ENCODE assay signal across 28 cellular contexts in the genomic region with DNA sequence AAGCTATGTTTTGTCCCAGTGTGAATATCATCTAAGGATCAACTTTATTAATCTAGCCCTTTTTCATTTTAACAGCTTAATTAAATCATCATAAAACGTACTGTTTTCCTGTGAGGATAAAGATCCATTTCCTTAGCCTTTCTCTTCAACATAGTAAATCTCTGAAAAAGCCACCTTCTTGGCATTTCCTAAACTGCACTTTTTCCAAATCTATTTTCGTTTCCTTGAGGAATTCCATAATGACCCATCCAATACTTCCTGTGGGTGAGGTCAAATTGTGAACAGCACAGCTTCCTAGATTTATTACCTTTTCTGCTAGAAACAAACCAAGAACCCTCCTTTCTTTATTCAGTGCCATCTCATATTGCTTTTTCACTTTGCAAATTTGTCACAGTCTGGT.
"Had no signal": no experiment of that assay in that cellular context is flagged by ENCODE, and none has a peak within 500 bp of the region (broad histone marks: within the 10 kb centered on the region; RNA-seq: fewer than 3 reads in every experiment).

No MANE protein-coding gene starts in this region.

- H3K36me3 ChIP-seq: left lung, lower lobe of right lung, ovary, right atrium auricular region, right lobe of liver, stomach, thyroid gland, transverse colon, upper lobe of left lung, vagina had no signal

- H3K4me2 ChIP-seq: hepatocyte had no signal

- H3K4me1 Mint-ChIP-seq: naive thymus-derived CD4-positive, alpha-beta T cell; stimulated activated naive B cell treated with anti-CD40 and anti-IgM and Interleukin-4, amounts not matched to agents 10 μg/mL and 1 μg/mL and 100 μg/mL, for 72 hours had no signal

- H3K27ac ChIP-seq: hepatocyte, left lung, lower lobe of right lung, ovary, right atrium auricular region, right lobe of liver, stomach, testis, thyroid gland, transverse colon, upper lobe of left lung, vagina had no signal

- H3K79me2 ChIP-seq: hepatocyte had no signal

- H3K36me3 Mint-ChIP-seq: mesothelial cell of epicardium; naive thymus-derived CD4-positive, alpha-beta T cell; stimulated activated naive B cell treated with anti-CD40 and anti-IgM and Interleukin-4, amounts not matched to agents 10 μg/mL and 1 μg/mL and 100 μg/mL, for 72 hours had no signal

- H2AFZ ChIP-seq: hepatocyte had no signal

- H3K27me3 ChIP-seq: hepatocyte, left lung, ovary, right atrium auricular region, right lobe of liver, stomach, testis, thyroid gland, transverse colon, upper lobe of left lung, vagina had no signal

- H3K27me3 Mint-ChIP-seq: natural killer cell treated with Interleukin-12 subunit alpha and Interleukin-12 subunit beta and Interleukin-15 and Interleukin-18, amount 100 ng/mL, for 72 hours; progenitor cell of endocrine pancreas; stimulated activated naive B cell treated with anti-CD40 and anti-IgM and Interleukin-4, amounts not matched to agents 10 μg/mL and 1 μg/mL and 100 μg/mL, for 72 hours had no signal

- DNase-seq: islet precursor cell; kidney glomerular epithelial cell; left cardiac atrium; left lung; lower lobe of right lung; mammary epithelial cell; mesenchymal stem cell; mucosa of descending colon; naive thymus-derived CD4-positive, alpha-beta T cell; ovary; right lobe of liver; stimulated activated CD4-positive, alpha-beta T cell treated with anti-CD3 and anti-CD28 coated beads, Interleukin-12 subunit alpha, Interleukin-12 subunit beta, amount 100 ng/mL, for 4 hours; stimulated activated CD4-positive, alpha-beta T cell treated with anti-CD3 and anti-CD28 coated beads, Interleukin-15, amount 100 ng/mL, for 24 hours; stimulated activated CD4-positive, alpha-beta T cell treated with anti-CD3 and anti-CD28 coated beads, Interleukin-2, amount 100 ng/mL, for 24 hours; stimulated activated CD4-positive, alpha-beta T cell treated with anti-CD3 and anti-CD28 coated beads, Interleukin-4, amount 100 ng/mL, for 1 hour; stimulated activated naive B cell treated with anti-CD40 and anti-IgM and Interleukin-4, amounts not matched to agents 10 μg/mL and 1 μg/mL and 100 μg/mL, for 72 hours; stimulated activated naive CD8-positive, alpha-beta T cell treated with anti-CD3 and anti-CD28 coated beads, Interleukin-15, Interleukin-2, amounts not matched to agents 100 U/mL and 50 U/mL, for 24 hours; stomach; testis; thyroid gland; transverse colon; upper lobe of left lung had no signal

- H3K27ac Mint-ChIP-seq: mesothelial cell of epicardium; naive thymus-derived CD4-positive, alpha-beta T cell; natural killer cell treated with Interleukin-12 subunit alpha and Interleukin-12 subunit beta and Interleukin-15 and Interleukin-18, amount 100 ng/mL, for 72 hours; progenitor cell of endocrine pancreas; stimulated activated naive B cell treated with anti-CD40 and anti-IgM and Interleukin-4, amounts not matched to agents 10 μg/mL and 1 μg/mL and 100 μg/mL, for 72 hours had no signal

- H3K4me3 Mint-ChIP-seq: mesothelial cell of epicardium; naive thymus-derived CD4-positive, alpha-beta T cell; natural killer cell treated with Interleukin-12 subunit alpha and Interleukin-12 subunit beta and Interleukin-15 and Interleukin-18, amount 100 ng/mL, for 72 hours; stimulated activated naive B cell treated with anti-CD40 and anti-IgM and Interleukin-4, amounts not matched to agents 10 μg/mL and 1 μg/mL and 100 μg/mL, for 72 hours had no signal

- H3K4me3 ChIP-seq: hepatocyte, left lung, lower lobe of right lung, mucosa of descending colon, ovary, right atrium auricular region, right lobe of liver, stomach, testis, thyroid gland, transverse colon, upper lobe of left lung, vagina had no signal

- H3K9me3 ChIP-seq: lower lobe of right lung, mucosa of descending colon, ovary, right lobe of liver, testis, thyroid gland, transverse colon, upper lobe of left lung, vagina had no signal

- H3K4me1 ChIP-seq: left lung, lower lobe of right lung, right atrium auricular region, right lobe of liver, stomach, testis, thyroid gland, transverse colon, upper lobe of left lung, vagina had no signal
